Comparison of ENCODE assay signal across 28 cellular contexts in genomic region chr9:76856016-76856415, GRCh38. TPM values are rescaled to one million over a fixed set of nuclear protein-coding genes. Genes with fewer than 3 reads are reported as not detected.
"Had no signal": no experiment of that assay in that cellular context is flagged by ENCODE, and none has a peak within 500 bp of the region (broad histone marks: within the 10 kb centered on the region; RNA-seq: fewer than 3 reads in every experiment).

No MANE protein-coding gene starts in this region.

- H3K4me1 Mint-ChIP-seq: mesothelial cell of epicardium; naive thymus-derived CD8-positive, alpha-beta T cell; nephron; neural crest cell; stimulated activated effector memory CD8-positive, alpha-beta T cell treated with anti-CD3 and anti-CD28 coated beads, Interleukin-12 subunit alpha, Interleukin-12 subunit beta, amount 100 ng/mL, for 72 hours had no signal

- H3K9me3 ChIP-seq: left ventricle myocardium inferior, mucosa of descending colon, pancreas, prostate gland, suprapubic skin, thoracic aorta, tibial artery, upper lobe of right lung, uterus had no signal

- ATAC-seq: mucosa of descending colon; naive thymus-derived CD8-positive, alpha-beta T cell; pancreas; right cardiac atrium; sciatic nerve; stimulated activated effector memory CD8-positive, alpha-beta T cell treated with anti-CD3 and anti-CD28 coated beads, Interleukin-12 subunit alpha, Interleukin-12 subunit beta, amount 100 ng/mL, for 72 hours; upper lobe of right lung had no signal

- H3K36me3 Mint-ChIP-seq: mesothelial cell of epicardium; naive thymus-derived CD8-positive, alpha-beta T cell; stimulated activated effector memory CD8-positive, alpha-beta T cell treated with anti-CD3 and anti-CD28 coated beads, Interleukin-12 subunit alpha, Interleukin-12 subunit beta, amount 100 ng/mL, for 72 hours had no signal

- H3K9me3 Mint-ChIP-seq: nephron; stimulated activated effector memory CD8-positive, alpha-beta T cell treated with anti-CD3 and anti-CD28 coated beads, Interleukin-12 subunit alpha, Interleukin-12 subunit beta, amount 100 ng/mL, for 72 hours; stimulated activated naive CD8-positive, alpha-beta T cell treated with anti-CD3 and anti-CD28 coated beads, Interleukin-15, Interleukin-2, amounts not matched to agents 100 ng/mL and 50 ng/mL, for 24 hours had no signal

- DNase-seq: hypothalamus; islet precursor cell; left ventricle myocardium inferior; mesendoderm; mucosa of descending colon; naive thymus-derived CD8-positive, alpha-beta T cell; nucleus accumbens; pancreas; posterior cingulate gyrus; retina; right cardiac atrium; small intestine; spleen; stimulated activated CD4-positive, alpha-beta T cell treated with anti-CD3 and anti-CD28 coated beads, Interleukin-4, amount 100 ng/mL, for 24 hours; stimulated activated naive CD4-positive, alpha-beta T cell; tibial artery; upper lobe of right lung; uterus had no signal

- H3K27me3 ChIP-seq: pancreas, spleen, suprapubic skin, tibial artery, upper lobe of right lung, uterus had no signal

- H3K36me3 ChIP-seq: left ventricle myocardium inferior, pancreas, prostate gland, spleen, suprapubic skin, thoracic aorta, upper lobe of right lung, uterus had no signal

- H3K27ac Mint-ChIP-seq: mesothelial cell of epicardium; naive thymus-derived CD8-positive, alpha-beta T cell; nephron; stimulated activated effector memory CD8-positive, alpha-beta T cell treated with anti-CD3 and anti-CD28 coated beads, Interleukin-12 subunit alpha, Interleukin-12 subunit beta, amount 100 ng/mL, for 72 hours; stimulated activated naive CD8-positive, alpha-beta T cell treated with anti-CD3 and anti-CD28 coated beads, Interleukin-15, Interleukin-2, amounts not matched to agents 100 ng/mL and 50 ng/mL, for 24 hours had no signal

- H3K4me3 Mint-ChIP-seq: mesothelial cell of epicardium; naive thymus-derived CD8-positive, alpha-beta T cell; nephron; neural crest cell; stimulated activated effector memory CD8-positive, alpha-beta T cell treated with anti-CD3 and anti-CD28 coated beads, Interleukin-12 subunit alpha, Interleukin-12 subunit beta, amount 100 ng/mL, for 72 hours; stimulated activated naive CD8-positive, alpha-beta T cell treated with anti-CD3 and anti-CD28 coated beads, Interleukin-15, Interleukin-2, amounts not matched to agents 100 ng/mL and 50 ng/mL, for 24 hours had no signal

- H3K27ac ChIP-seq: left ventricle myocardium inferior, pancreas, prostate gland, spleen, suprapubic skin, tibial artery, upper lobe of right lung, uterus had no signal

- H3K4me1 ChIP-seq: left ventricle myocardium inferior, pancreas, prostate gland, spleen, suprapubic skin, upper lobe of right lung, uterus had no signal

- H3K4me3 ChIP-seq: left ventricle myocardium inferior, lung, mucosa of descending colon, pancreas, prostate gland, spleen, suprapubic skin, thoracic aorta, tibial artery, upper lobe of right lung, uterus had no signal

RNA-seq across cellular contexts. Expression of gene PRUNE2, which starts 49.9 kb away (rescaled TPM):
- total RNA-seq: naive thymus-derived CD8-positive, alpha-beta T cell had no signal
- polyA plus RNA-seq: naive thymus-derived CD8-positive, alpha-beta T cell had no signal
